In the genomic region with DNA sequence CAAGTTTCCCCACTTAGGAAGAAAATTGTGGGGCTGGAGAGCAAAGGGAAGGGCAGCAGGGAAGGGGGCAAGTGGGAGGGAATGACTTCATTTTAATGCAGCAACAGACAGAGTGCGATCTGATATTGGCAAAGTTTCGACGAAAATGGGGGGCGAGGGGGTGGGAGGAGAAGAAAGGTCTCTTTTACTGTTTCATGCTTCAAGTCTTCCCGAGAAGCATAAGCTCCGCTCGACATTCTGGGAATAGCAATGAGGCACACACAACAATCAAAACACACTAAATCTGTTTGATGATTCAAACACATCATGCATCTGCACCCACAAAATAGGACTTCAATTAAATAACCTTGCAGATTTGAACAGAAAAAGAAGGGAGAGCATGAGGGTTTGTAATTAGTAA, we compare ENCODE assay signal across 1 cellular context.
TF ChIP-seq lines count a peak whose summit lies in the region.

No MANE protein-coding gene starts in this region.

TF ChIP-seq in GM23338, 12 proteins besides CTCF, POLR2A, EP300 and RAD21 (continued from another document):
- TF ChIP-seq REST (IDR thresholded peaks at IDR 0.05; ENCODE audit: unreplicated experiment) = no peak
- TF ChIP-seq POLR2AphosphoS5 (IDR thresholded peaks at IDR 0.05; ENCODE audit: low read depth) = no peak
- TF ChIP-seq EZH2phosphoT487 (IDR thresholded peaks at IDR 0.05; ENCODE audit: unreplicated experiment) = no peak
- TF ChIP-seq JUNB (IDR thresholded peaks at IDR 0.05; ENCODE audit: unreplicated experiment) = no peak
- TF ChIP-seq EZH2 (IDR thresholded peaks at IDR 0.05; ENCODE audit: low read depth, unreplicated experiment) = no peak
- no peak for TF ChIP-seq STAT1 (IDR thresholded peaks at IDR 0.05; ENCODE audit: unreplicated experiment)
- TF ChIP-seq ZNF114 (CRISPR knock-in tag; IDR thresholded peaks at IDR 0.05) = no peak
- no peak for TF ChIP-seq NANOG (IDR thresholded peaks at IDR 0.05; ENCODE audit: borderline replicate concordance)
- TF ChIP-seq, protein P1, sequence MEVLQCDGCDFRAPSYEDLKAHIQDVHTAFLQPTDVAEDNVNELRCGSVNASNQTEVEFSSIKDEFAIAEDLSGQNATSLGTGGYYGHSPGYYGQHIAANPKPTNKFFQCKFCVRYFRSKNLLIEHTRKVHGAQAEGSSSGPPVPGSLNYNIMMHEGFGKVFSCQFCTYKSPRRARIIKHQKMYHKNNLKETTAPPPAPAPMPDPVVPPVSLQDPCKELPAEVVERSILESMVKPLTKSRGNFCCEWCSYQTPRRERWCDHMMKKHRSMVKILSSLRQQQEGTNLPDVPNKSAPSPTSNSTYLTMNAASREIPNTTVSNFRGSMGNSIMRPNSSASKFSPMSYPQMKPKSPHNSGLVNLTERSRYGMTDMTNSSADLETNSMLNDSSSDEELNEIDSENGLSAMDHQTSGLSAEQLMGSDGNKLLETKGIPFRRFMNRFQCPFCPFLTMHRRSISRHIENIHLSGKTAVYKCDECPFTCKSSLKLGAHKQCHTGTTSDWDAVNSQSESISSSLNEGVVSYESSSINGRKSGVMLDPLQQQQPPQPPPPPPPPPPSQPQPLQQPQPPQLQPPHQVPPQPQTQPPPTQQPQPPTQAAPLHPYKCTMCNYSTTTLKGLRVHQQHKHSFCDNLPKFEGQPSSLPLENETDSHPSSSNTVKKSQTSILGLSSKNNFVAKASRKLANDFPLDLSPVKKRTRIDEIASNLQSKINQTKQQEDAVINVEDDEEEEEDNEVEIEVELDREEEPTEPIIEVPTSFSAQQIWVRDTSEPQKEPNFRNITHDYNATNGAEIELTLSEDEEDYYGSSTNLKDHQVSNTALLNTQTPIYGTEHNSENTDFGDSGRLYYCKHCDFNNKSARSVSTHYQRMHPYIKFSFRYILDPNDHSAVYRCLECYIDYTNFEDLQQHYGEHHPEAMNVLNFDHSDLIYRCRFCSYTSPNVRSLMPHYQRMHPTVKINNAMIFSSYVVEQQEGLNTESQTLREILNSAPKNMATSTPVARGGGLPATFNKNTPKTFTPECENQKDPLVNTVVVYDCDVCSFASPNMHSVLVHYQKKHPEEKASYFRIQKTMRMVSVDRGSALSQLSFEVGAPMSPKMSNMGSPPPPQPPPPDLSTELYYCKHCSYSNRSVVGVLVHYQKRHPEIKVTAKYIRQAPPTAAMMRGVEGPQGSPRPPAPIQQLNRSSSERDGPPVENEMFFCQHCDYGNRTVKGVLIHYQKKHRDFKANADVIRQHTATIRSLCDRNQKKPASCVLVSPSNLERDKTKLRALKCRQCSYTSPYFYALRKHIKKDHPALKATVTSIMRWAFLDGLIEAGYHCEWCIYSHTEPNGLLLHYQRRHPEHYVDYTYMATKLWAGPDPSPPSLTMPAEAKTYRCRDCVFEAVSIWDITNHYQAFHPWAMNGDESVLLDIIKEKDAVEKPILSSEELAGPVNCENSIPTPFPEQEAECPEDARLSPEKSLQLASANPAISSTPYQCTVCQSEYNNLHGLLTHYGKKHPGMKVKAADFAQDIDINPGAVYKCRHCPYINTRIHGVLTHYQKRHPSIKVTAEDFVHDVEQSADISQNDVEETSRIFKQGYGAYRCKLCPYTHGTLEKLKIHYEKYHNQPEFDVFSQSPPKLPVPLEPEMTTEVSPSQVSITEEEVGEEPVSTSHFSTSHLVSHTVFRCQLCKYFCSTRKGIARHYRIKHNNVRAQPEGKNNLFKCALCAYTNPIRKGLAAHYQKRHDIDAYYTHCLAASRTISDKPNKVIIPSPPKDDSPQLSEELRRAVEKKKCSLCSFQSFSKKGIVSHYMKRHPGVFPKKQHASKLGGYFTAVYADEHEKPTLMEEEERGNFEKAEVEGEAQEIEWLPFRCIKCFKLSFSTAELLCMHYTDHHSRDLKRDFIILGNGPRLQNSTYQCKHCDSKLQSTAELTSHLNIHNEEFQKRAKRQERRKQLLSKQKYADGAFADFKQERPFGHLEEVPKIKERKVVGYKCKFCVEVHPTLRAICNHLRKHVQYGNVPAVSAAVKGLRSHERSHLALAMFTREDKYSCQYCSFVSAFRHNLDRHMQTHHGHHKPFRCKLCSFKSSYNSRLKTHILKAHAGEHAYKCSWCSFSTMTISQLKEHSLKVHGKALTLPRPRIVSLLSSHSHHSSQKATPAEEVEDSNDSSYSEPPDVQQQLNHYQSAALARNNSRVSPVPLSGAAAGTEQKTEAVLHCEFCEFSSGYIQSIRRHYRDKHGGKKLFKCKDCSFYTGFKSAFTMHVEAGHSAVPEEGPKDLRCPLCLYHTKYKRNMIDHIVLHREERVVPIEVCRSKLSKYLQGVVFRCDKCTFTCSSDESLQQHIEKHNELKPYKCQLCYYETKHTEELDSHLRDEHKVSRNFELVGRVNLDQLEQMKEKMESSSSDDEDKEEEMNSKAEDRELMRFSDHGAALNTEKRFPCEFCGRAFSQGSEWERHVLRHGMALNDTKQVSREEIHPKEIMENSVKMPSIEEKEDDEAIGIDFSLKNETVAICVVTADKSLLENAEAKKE (CRISPR knock-in tag; IDR thresholded peaks at IDR 0.05) = no peak
- no peak for TF ChIP-seq CREB1 (CRISPR knock-in tag; IDR thresholded peaks at IDR 0.05; ENCODE audit: low read depth)
- no peak for TF ChIP-seq ZNF331 (CRISPR knock-in tag; IDR thresholded peaks at IDR 0.05; ENCODE audit: low read depth)
TF ChIP-seq in GM23338: peak in this region for 0.
